ENCODE assay signal across 24 cellular contexts in the genomic region with DNA sequence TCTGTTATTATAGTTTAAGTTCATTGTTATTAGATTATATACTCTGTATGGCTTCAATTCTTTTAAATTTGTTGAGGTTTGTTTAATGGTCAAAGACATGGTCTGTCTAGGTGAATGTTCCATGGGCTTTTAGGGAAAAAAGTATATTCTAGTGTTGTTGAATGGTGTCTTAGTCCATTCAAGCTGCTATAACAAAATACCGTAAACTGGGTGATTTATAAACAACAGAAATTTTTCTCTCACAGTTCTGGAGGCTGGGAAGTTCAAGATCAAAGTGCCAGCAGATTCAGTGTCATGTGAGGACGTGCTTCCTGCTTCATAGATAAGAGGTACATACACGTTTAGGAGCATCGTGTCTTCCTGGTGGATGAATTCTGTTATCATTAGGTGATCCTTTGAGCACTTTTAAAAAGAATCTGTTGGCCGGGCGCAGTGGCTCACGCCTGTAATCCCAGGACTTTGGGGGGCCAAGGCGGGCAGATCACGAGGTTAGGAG.
"Had no signal": no experiment of that assay in that cellular context is flagged by ENCODE, and none has a peak within 500 bp of the region (broad histone marks: within the 10 kb centered on the region; RNA-seq: fewer than 3 reads in every experiment).

No MANE protein-coding gene starts in this region.

- H3K9me3 ChIP-seq: prostate gland had no signal

- H3K36me3 ChIP-seq: prostate gland, uterus had no signal

- ATAC-seq: left colon; naive thymus-derived CD8-positive, alpha-beta T cell; pancreas; right cardiac atrium; stimulated activated memory B cell treated with anti-CD40 and anti-IgM and Interleukin-4, amounts not matched to agents 10 μg/mL and 1 μg/mL and 100 μg/mL, for 72 hours; stimulated activated naive CD8-positive, alpha-beta T cell treated with anti-CD3 and anti-CD28 coated beads, Interleukin-15, amount 100 ng/mL, for 72 hours had no signal

- H3K4me3 ChIP-seq: left ventricle myocardium inferior, lung, pancreas, prostate gland, sigmoid colon, spleen, tibial nerve, uterus had no signal

- H3K27me3 ChIP-seq: pancreas, sigmoid colon, spleen, tibial nerve, uterus had no signal

- H3K4me1 ChIP-seq: prostate gland had no signal

- H3K27ac ChIP-seq: left ventricle myocardium inferior, pancreas, prostate gland, sigmoid colon, spleen, tibial nerve, uterus had no signal

- DNase-seq: hippocampal formation; kidney; left colon; left ventricle myocardium inferior; naive thymus-derived CD8-positive, alpha-beta T cell; nucleus accumbens; pancreas; posterior cingulate gyrus; retina; right cardiac atrium; sigmoid colon; small intestine; spleen; stimulated activated CD4-positive, alpha-beta T cell treated with anti-CD3 and anti-CD28 coated beads, Interleukin-2, amount 100 ng/mL, for 48 hours; stimulated activated CD4-positive, alpha-beta T cell treated with anti-CD3 and anti-CD28 coated beads, Interleukin-4, amount 100 ng/mL, for 4 hours; stimulated activated CD8-positive, alpha-beta memory T cell treated with anti-CD3 and anti-CD28 coated beads, Interleukin-4, amount 100 ng/mL, for 48 hours; stimulated activated naive CD4-positive, alpha-beta T cell treated with Interleukin-2 at 50 U/mL for 16 hours; stimulated activated naive CD8-positive, alpha-beta T cell treated with anti-CD3 and anti-CD28 coated beads, Interleukin-15, amount 100 ng/mL, for 72 hours; substantia nigra; uterus had no signal

- FAIRE-seq: kidney, pancreas, small intestine had no signal
